ENCODE assay signal across 16 cellular contexts in the genomic region with DNA sequence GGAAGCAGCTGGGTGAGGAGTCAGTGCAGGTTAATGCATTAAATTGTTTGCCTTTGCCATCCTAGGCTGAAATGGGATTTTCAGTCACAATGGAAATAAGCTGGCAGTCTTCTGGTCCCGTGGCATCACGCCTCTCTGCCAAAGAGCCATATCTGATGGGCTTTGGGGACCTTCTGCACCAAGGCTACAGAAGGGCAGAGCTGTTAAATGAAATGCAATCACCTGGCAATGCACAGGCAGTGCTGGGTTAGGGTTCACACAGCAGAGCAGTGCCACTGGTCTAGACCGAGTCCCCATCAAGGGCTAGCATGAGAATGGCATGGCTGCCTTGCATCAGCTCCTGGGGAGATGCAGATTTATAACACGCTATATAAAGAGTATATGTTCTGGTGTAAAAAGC.
A peak's percentile ranks its signal among the peaks of the same experiment; 100 is the strongest.
DNase-seq lines count a peak whose midpoint lies in the region; ATAC-seq and TF ChIP-seq lines count a peak whose summit lies in the region.
"Had no signal": no experiment of that assay in that cellular context is flagged by ENCODE, and none has a peak within 500 bp of the region (broad histone marks: within the 10 kb centered on the region; RNA-seq: fewer than 3 reads in every experiment).

No MANE protein-coding gene starts in this region.

- no peak for TF ChIP-seq CTCF in left ventricle myocardium inferior (IDR thresholded peaks at IDR 0.05; ENCODE audit: borderline replicate concordance)

- H3K4me1 Mint-ChIP-seq in activated T-cell treated with anti-CD3 and anti-CD28 coated beads, Interleukin-2, amount 50 U/mL, for 4 hours (ENCODE audit: low read depth), result no peaks in the 10 kb centered on the region
- H3K4me1 Mint-ChIP-seq: IgD-negative memory B cell had no signal

- H3K4me3 ChIP-seq in left ventricle myocardium inferior, result no peak overlapping the region
- H3K4me3 ChIP-seq: A549, GM12878, GM23338 had no signal

- no peaks in the 10 kb centered on the region for H3K36me3 ChIP-seq in left ventricle myocardium inferior
- H3K36me3 ChIP-seq: BE2C had no signal

- DNase-seq in NCI-H345 (lab: John Stamatoyannopoulos, UW), result peak; percentile 47
- no peak for DNase-seq in NCI-H345 treated with DMSO at 0.1 percent for 48 hours (lab: John Stamatoyannopoulos, UW; ENCODE audit: unreplicated experiment)
- DNase-seq in left ventricle myocardium superior, result no peak
- DNase-seq in left ventricle myocardium inferior, result no peak
- peak; percentile 84 for DNase-seq in NCI-H69 (lab: John Stamatoyannopoulos, UW)
- no peak for DNase-seq in activated T-cell treated with anti-CD3 and anti-CD28 coated beads, Interleukin-2, amount 50 U/mL, for 4 hours
- DNase-seq: BE2C; Caco-2; CD8-positive, alpha-beta T cell; H7 had no signal

- intact Hi-C loops in left ventricle myocardium superior (cut with micrococcal nuclease) (no loop called here), left ventricle myocardium inferior (cut with micrococcal nuclease) (no loop called here)

- no peak overlapping the region for H3K4me3 Mint-ChIP-seq in activated T-cell treated with anti-CD3 and anti-CD28 coated beads, Interleukin-2, amount 50 U/mL, for 4 hours
- H3K4me3 Mint-ChIP-seq: CD8-positive, alpha-beta T cell; GM23338; IgD-negative memory B cell had no signal

- H3K36me3 Mint-ChIP-seq in activated T-cell treated with anti-CD3 and anti-CD28 coated beads, Interleukin-2, amount 50 U/mL, for 4 hours (ENCODE audit: insufficient read depth), result no peaks in the 10 kb centered on the region
- H3K36me3 Mint-ChIP-seq: CD8-positive, alpha-beta T cell; IgD-negative memory B cell had no signal

- no peaks in the 10 kb centered on the region for H3K4me1 ChIP-seq in left ventricle myocardium inferior
- H3K4me1 ChIP-seq: A549, BE2C, Caco-2 had no signal

- H3K9me3 ChIP-seq in left ventricle myocardium inferior (replicated peaks), result no peaks in the 10 kb centered on the region
- H3K9me3 ChIP-seq: A549, Caco-2 had no signal

- peaks cover 9% of the 10 kb centered on the region for H3K27me3 Mint-ChIP-seq in activated T-cell treated with anti-CD3 and anti-CD28 coated beads, Interleukin-2, amount 50 U/mL, for 4 hours (ENCODE audit: low read depth)

- H3K27me3 ChIP-seq in left ventricle myocardium inferior (ENCODE audit: low read depth), result peaks cover 56% of the 10 kb centered on the region
- H3K27me3 ChIP-seq: BE2C had no signal

- ATAC-seq in left ventricle myocardium superior (peak; percentile 68), GM18517 (IDR thresholded peaks at IDR 0.05; ENCODE audit: unreplicated experiment) (no peak)
- ATAC-seq in activated T-cell treated with anti-CD3 and anti-CD28 coated beads, Interleukin-2, amount 50 U/mL, for 4 hours, result no peak
- ATAC-seq: A549; CD8-positive, alpha-beta T cell; GM12878; GM23338 had no signal

- no peaks in the 10 kb centered on the region for H3K9me3 Mint-ChIP-seq in activated T-cell treated with anti-CD3 and anti-CD28 coated beads, Interleukin-2, amount 50 U/mL, for 4 hours
- H3K9me3 Mint-ChIP-seq: CD8-positive, alpha-beta T cell; GM23338 had no signal

- H3K27ac ChIP-seq in left ventricle myocardium inferior (replicated peaks), result no peak overlapping the region
- H3K27ac ChIP-seq: A549, C4-2B had no signal

Comparison
In these comparisons a context has a peak if more than half of its experiments do, and no peak if none do; other contexts are left out.
1. DNase-seq: peak in NCI-H345 (single experiment) and NCI-H69 (single experiment); none in NCI-H345 treated with DMSO at 0.1 percent for 48 hours (single experiment), left ventricle myocardium superior (single experiment), left ventricle myocardium inferior (single experiment) and activated T-cell treated with anti-CD3 and anti-CD28 coated beads, Interleukin-2, amount 50 U/mL, for 4 hours (single experiment).